12 cellular contexts compared by ENCODE assay signal in the genomic region with DNA sequence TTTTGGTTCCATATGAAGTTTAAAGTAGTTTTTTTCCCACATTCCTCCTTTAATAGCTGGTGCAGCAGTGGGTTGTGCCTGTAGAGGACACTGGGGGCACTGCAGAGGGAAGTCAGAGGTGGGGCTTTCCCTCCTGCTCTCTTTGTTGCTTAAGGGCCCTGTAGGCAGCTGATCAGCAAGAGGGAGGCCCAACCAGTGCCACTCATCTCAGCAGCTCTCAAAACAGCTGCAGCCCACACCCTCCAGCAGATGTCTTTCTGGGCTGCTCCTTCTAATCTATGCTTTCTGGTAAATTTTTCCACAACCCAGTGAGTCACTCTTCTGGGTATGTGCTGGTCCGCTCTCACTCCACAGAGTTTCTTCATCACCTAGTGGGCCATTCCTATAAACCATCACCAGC.
DNase-seq lines count a peak whose midpoint lies in the region; ATAC-seq and TF ChIP-seq lines count a peak whose summit lies in the region.
"Had no signal": no experiment of that assay in that cellular context is flagged by ENCODE, and none has a peak within 500 bp of the region (broad histone marks: within the 10 kb centered on the region; RNA-seq: fewer than 3 reads in every experiment).

No MANE protein-coding gene starts in this region.

- POLR2A ChIA-PET in HEK293T (lab: Yijun Ruan, JAX): no interaction called here

- no peaks in the 10 kb centered on the region for H3K27me3 Mint-ChIP-seq in progenitor cell of endocrine pancreas

- no peaks in the 10 kb centered on the region for H3K9me3 ChIP-seq in ascending aorta
- H3K9me3 ChIP-seq: colonic mucosa had no signal

- CTCF ChIA-PET in HEK293T (lab: Yijun Ruan, JAX): interaction anchor here (0.6 kb wide), 1 partner anchor 20 kb away, joined by 3 read pairs; no protein-coding TSS in a partner anchor

- intact Hi-C loops in ascending aorta (cut with DNase I): loop anchor here (1.0 kb wide), 1 partner anchor 11 kb away; no protein-coding TSS in a partner anchor

- no peaks in the 10 kb centered on the region for H3K36me3 ChIP-seq in ascending aorta
- H3K36me3 ChIP-seq: colonic mucosa had no signal

- no peaks in the 10 kb centered on the region for H3K4me1 Mint-ChIP-seq in progenitor cell of endocrine pancreas (ENCODE audit: low read depth)
- H3K4me1 Mint-ChIP-seq: memory B cell had no signal

- no peak overlapping the region for H3K27ac ChIP-seq in ascending aorta
- H3K27ac ChIP-seq: colonic mucosa had no signal

- no peak for ATAC-seq in HG02610 (IDR thresholded peaks at IDR 0.05; ENCODE audit: unreplicated experiment)

- H3K4me3 Mint-ChIP-seq in progenitor cell of endocrine pancreas (ENCODE audit: low read depth): no peak overlapping the region
- H3K4me3 Mint-ChIP-seq: memory B cell had no signal

- DNase-seq in ACHN (peak; percentile 42), HEK293T (ENCODE audit: extremely low spot score) (peak; percentile 22), ascending aorta (ENCODE audit: low spot score in 2 of 2) (peak; percentile 22 to 79), hepatic stellate cell (ENCODE audit: low spot score) (peak; percentile 60), NCI-H1092 (lab: John Stamatoyannopoulos, UW) (no peak), progenitor cell of endocrine pancreas (ENCODE audit: low spot score, unreplicated experiment) (no peak), NCI-H1048 (lab: John Stamatoyannopoulos, UW) (no peak)
- DNase-seq: Calu3, colonic mucosa, NCI-H510A had no signal

- H3K36me3 Mint-ChIP-seq in progenitor cell of endocrine pancreas (ENCODE audit: insufficient read depth): peaks cover 3% of the 10 kb centered on the region

- no peaks in the 10 kb centered on the region for H3K27me3 ChIP-seq in ascending aorta
- H3K27me3 ChIP-seq: colonic mucosa had no signal

- H3K9me3 Mint-ChIP-seq in progenitor cell of endocrine pancreas (ENCODE audit: low read depth): peaks cover 12% of the 10 kb centered on the region

- H3K27ac Mint-ChIP-seq in progenitor cell of endocrine pancreas: no peak overlapping the region
- H3K27ac Mint-ChIP-seq: memory B cell had no signal

- in situ Hi-C loops in ACHN (cut with HindIII; ENCODE audit: low pct_ligation_motif_present, low pct_unique_long_range_greater_than_20kb, low sequenced_read_pairs): no loop called here

- H3K4me3 ChIP-seq in ascending aorta: no peak overlapping the region
- H3K4me3 ChIP-seq: colonic mucosa had no signal

- TF ChIP-seq CTCF in ascending aorta (IDR thresholded peaks at IDR 0.05) (no peak), progenitor cell of endocrine pancreas (IDR thresholded peaks at IDR 0.05; ENCODE audit: unreplicated experiment) (no peak)

- H3K4me1 ChIP-seq in ascending aorta: no peaks in the 10 kb centered on the region
- H3K4me1 ChIP-seq: colonic mucosa had no signal

TF ChIP-seq in HEK293T, 16 proteins besides CTCF, POLR2A, EP300 and RAD21:
- TF ChIP-seq SP1 (IDR thresholded peaks at IDR 0.05): no peak
- TF ChIP-seq CTBP1 (IDR thresholded peaks at IDR 0.05; ENCODE audit: borderline replicate concordance): no peak

Comparison
In these comparisons a context has a peak if more than half of its experiments do, and no peak if none do; other contexts are left out.
1. DNase-seq: peak in ACHN (single experiment), HEK293T (single experiment), ascending aorta (2 of 2) and hepatic stellate cell (single experiment); none in NCI-H1092 (single experiment), progenitor cell of endocrine pancreas (single experiment) and NCI-H1048 (single experiment).